Comparison of ENCODE assay signal across 29 cellular contexts in the genomic region with DNA sequence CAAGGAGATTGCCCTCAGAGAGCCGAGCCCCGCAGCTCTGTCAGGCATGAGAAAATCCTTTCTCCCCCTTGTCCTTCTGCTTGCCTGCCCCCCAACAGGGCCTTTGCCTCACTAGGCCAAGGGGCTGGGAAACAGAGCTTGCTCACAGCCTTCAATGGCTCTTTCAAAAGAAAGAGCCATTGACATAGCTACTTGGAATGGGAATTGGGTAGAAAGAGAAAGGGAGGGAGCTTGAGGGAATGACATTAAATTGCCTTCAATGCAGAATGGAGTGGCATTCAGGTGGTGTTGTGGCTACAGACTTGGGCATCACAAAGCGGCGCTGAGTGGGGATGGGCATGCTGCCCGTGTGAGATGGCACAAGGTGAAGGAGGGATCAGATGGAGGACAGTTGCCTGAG. TPM values are rescaled to one million over a fixed set of nuclear protein-coding genes. Genes with fewer than 3 reads are reported as not detected.
DNase-seq lines count a peak whose midpoint lies in the region; ATAC-seq, FAIRE-seq and TF ChIP-seq lines count a peak whose summit lies in the region.
"Had no signal": no experiment of that assay in that cellular context is flagged by ENCODE, and none has a peak within 500 bp of the region (broad histone marks: within the 10 kb centered on the region; RNA-seq: fewer than 3 reads in every experiment).

No MANE protein-coding gene starts in this region.

- WGBS in GM23248 (ENCODE audit: low coverage in 1 of 2, low lambda C conversion rate in 2 of 2, missing lambda C conversion rate in 2 of 2), 2 experiments: 97 to 99% methylated on average over 5 of the region's 5 CpGs

- H3K9me2 ChIP-seq in GM23248 (ENCODE audit: insufficient read depth): no peaks in the 10 kb centered on the region

- H3K4me2 ChIP-seq in astrocyte (ENCODE audit: low read length): no peak overlapping the region
- H3K4me2 ChIP-seq in GM23248 (ENCODE audit: unreplicated experiment): no peak overlapping the region
- H3K4me2 ChIP-seq: KMS-11 had no signal

- H3K36me3 ChIP-seq in astrocyte (ENCODE audit: insufficient read depth, low read length): no peaks in the 10 kb centered on the region
- no peaks in the 10 kb centered on the region for H3K36me3 ChIP-seq in GM23248 (ENCODE audit: low read depth)
- H3K36me3 ChIP-seq: gastroesophageal sphincter, vagina had no signal

- DNase-seq in NCI-H1092 treated with DMSO at 0.1 percent for 48 hours (lab: John Stamatoyannopoulos, UW) (peak; percentile 19), NCI-H1092 (lab: John Stamatoyannopoulos, UW) (no peak), astrocyte (ENCODE audit: low read depth) (no peak), hypothalamus (lab: John Stamatoyannopoulos, UW) (peak in 44 of 51 donors; percentile 5 to 91 (median 68)), putamen (ENCODE audit: low spot score) (peak; percentile 85), GM23248 (no peak)
- DNase-seq in stimulated activated naive B cell treated with anti-CD40 and anti-IgM and Interleukin-4, amounts not matched to agents 10 μg/mL and 1 μg/mL and 100 μg/mL, for 72 hours: no peak
- DNase-seq: activated CD4-positive, alpha-beta memory T cell treated with anti-CD3 and anti-CD28 coated beads for 36 hours; activated CD4-positive, CD25-positive, alpha-beta regulatory T cell treated with anti-CD3 and anti-CD28 coated beads, Interleukin-2, amount 50 U/mL, for 72 hours; activated naive CD4-positive, alpha-beta T cell treated with anti-CD3 and anti-CD28 coated beads, Interleukin-2, amount 50 U/mL, for 16 hours; CD4-positive, alpha-beta T cell; central memory CD4-positive, alpha-beta T cell; DMS 273 treated with DMSO at 0.1 percent for 48 hours; EL; NCI-H1436; NCI-H2081 treated with DMSO at 0.1 percent for 48 hours; NCI-H345; NCI-H774 had no signal

- H3K9me3 ChIP-seq in astrocyte (ENCODE audit: insufficient read depth, low read depth, low read length) (no peaks in the 10 kb centered on the region), GM23248 (ENCODE audit: low read depth) (no peaks in the 10 kb centered on the region)
- H3K9me3 ChIP-seq: ascending aorta, gastroesophageal sphincter, vagina had no signal

- FAIRE-seq in astrocyte (lab: Jason Lieb, UNC): no peak
- FAIRE-seq: GM12891, HTR-8/SVneo had no signal

- H3K27me3 ChIP-seq in astrocyte (ENCODE audit: insufficient read depth, low read length): no peaks in the 10 kb centered on the region
- H3K27me3 ChIP-seq in GM23248 (replicated peaks; ENCODE audit: insufficient read depth): no peaks in the 10 kb centered on the region
- H3K27me3 ChIP-seq: ascending aorta, gastroesophageal sphincter, vagina had no signal

- peaks cover 3% of the 10 kb centered on the region for H3K9me3 Mint-ChIP-seq in astrocyte (ENCODE audit: unreplicated experiment)
- H3K9me3 Mint-ChIP-seq in stimulated activated naive B cell treated with anti-CD40 and anti-IgM and Interleukin-4, amounts not matched to agents 10 μg/mL and 1 μg/mL and 100 μg/mL, for 72 hours: no peaks in the 10 kb centered on the region
- H3K9me3 Mint-ChIP-seq: activated CD4-positive, alpha-beta memory T cell treated with anti-CD3 and anti-CD28 coated beads for 36 hours; activated T-helper 17 cell treated with anti-CD3 and anti-CD28 coated beads, Interleukin-2, amount 50 U/mL, for 72 hours; CD4-positive, alpha-beta T cell; T-helper 1 cell treated with Interleukin-12 subunit alpha and Interleukin-12 subunit beta and Interleukin-4 antibody, amounts not matched to agents 30 μg/mL and 1 μg/mL, for 36 hours had no signal

- peaks cover 6% of the 10 kb centered on the region for H3K4me1 Mint-ChIP-seq in astrocyte (ENCODE audit: low read depth, unreplicated experiment)
- no peaks in the 10 kb centered on the region for H3K4me1 Mint-ChIP-seq in stimulated activated naive B cell treated with anti-CD40 and anti-IgM and Interleukin-4, amounts not matched to agents 10 μg/mL and 1 μg/mL and 100 μg/mL, for 72 hours
- H3K4me1 Mint-ChIP-seq: activated T-helper 17 cell treated with anti-CD3 and anti-CD28 coated beads, Interleukin-2, amount 50 U/mL, for 72 hours had no signal

- no peaks in the 10 kb centered on the region for H3F3A ChIP-seq in GM23248 (ENCODE audit: insufficient read depth)

- peaks cover 10% of the 10 kb centered on the region for H3K4me1 ChIP-seq in astrocyte (ENCODE audit: insufficient read depth, low read length)
- no peaks in the 10 kb centered on the region for H3K4me1 ChIP-seq in GM23248 (ENCODE audit: insufficient read depth)

- no peaks in the 10 kb centered on the region for H3K27me3 Mint-ChIP-seq in astrocyte (ENCODE audit: low read depth, unreplicated experiment)
- H3K27me3 Mint-ChIP-seq in stimulated activated naive B cell treated with anti-CD40 and anti-IgM and Interleukin-4, amounts not matched to agents 10 μg/mL and 1 μg/mL and 100 μg/mL, for 72 hours: no peaks in the 10 kb centered on the region
- H3K27me3 Mint-ChIP-seq: activated CD4-positive, alpha-beta memory T cell treated with anti-CD3 and anti-CD28 coated beads for 36 hours; activated T-helper 17 cell treated with anti-CD3 and anti-CD28 coated beads, Interleukin-2, amount 50 U/mL, for 72 hours; CD4-positive, alpha-beta T cell had no signal

- in situ Hi-C loops in GM23248 (cut with MboI): no loop called here

- TF ChIP-seq CTCF in astrocyte (IDR thresholded peaks at IDR 0.05; ENCODE audit: insufficient read depth, low read depth, low read length): no peak

- H3K4me3 ChIP-seq in astrocyte (ENCODE audit: insufficient read depth, low read depth, low read length) (no peak overlapping the region), GM23248 (no peak overlapping the region)
- H3K4me3 ChIP-seq: ascending aorta, gastroesophageal sphincter, vagina had no signal

- ATAC-seq in HG02588 (IDR thresholded peaks at IDR 0.05; ENCODE audit: unreplicated experiment): no peak
- ATAC-seq in stimulated activated naive B cell treated with anti-CD40 and anti-IgM and Interleukin-4, amounts not matched to agents 10 μg/mL and 1 μg/mL and 100 μg/mL, for 72 hours (replicated peaks): no peak
- ATAC-seq: activated T-helper 17 cell treated with anti-CD3 and anti-CD28 coated beads, Interleukin-2, amount 50 U/mL, for 72 hours; gastroesophageal sphincter; HCT116 had no signal

- H3K4me3 Mint-ChIP-seq in astrocyte (ENCODE audit: unreplicated experiment): no peak overlapping the region
- no peak overlapping the region for H3K4me3 Mint-ChIP-seq in stimulated activated naive B cell treated with anti-CD40 and anti-IgM and Interleukin-4, amounts not matched to agents 10 μg/mL and 1 μg/mL and 100 μg/mL, for 72 hours
- H3K4me3 Mint-ChIP-seq: activated CD4-positive, alpha-beta memory T cell treated with anti-CD3 and anti-CD28 coated beads for 36 hours; activated T-helper 17 cell treated with anti-CD3 and anti-CD28 coated beads, Interleukin-2, amount 50 U/mL, for 72 hours; CD4-positive, alpha-beta T cell; T-helper 1 cell treated with Interleukin-12 subunit alpha and Interleukin-12 subunit beta and Interleukin-4 antibody, amounts not matched to agents 30 μg/mL and 1 μg/mL, for 36 hours had no signal

- H3K79me2 ChIP-seq in astrocyte (ENCODE audit: insufficient read depth, low read length) (no peaks in the 10 kb centered on the region), GM23248 (ENCODE audit: insufficient read depth) (no peaks in the 10 kb centered on the region)

- H3K36me3 Mint-ChIP-seq in astrocyte (ENCODE audit: low read depth, unreplicated experiment): peaks cover 16% of the 10 kb centered on the region
- peaks cover 16 to 31% of the 10 kb centered on the region in 2 donors for H3K36me3 Mint-ChIP-seq in stimulated activated naive B cell treated with anti-CD40 and anti-IgM and Interleukin-4, amounts not matched to agents 10 μg/mL and 1 μg/mL and 100 μg/mL, for 72 hours
- H3K36me3 Mint-ChIP-seq: activated CD4-positive, alpha-beta memory T cell treated with anti-CD3 and anti-CD28 coated beads for 36 hours had no signal

- H2AFZ ChIP-seq in astrocyte (ENCODE audit: low read depth, low read length) (no peak overlapping the region), GM23248 (no peak overlapping the region)

- no peak overlapping the region for H3K9ac ChIP-seq in astrocyte (ENCODE audit: low read length)
- no peak overlapping the region for H3K9ac ChIP-seq in GM23248
- H3K9ac ChIP-seq: KMS-11 had no signal

- H4K20me1 ChIP-seq in astrocyte (ENCODE audit: insufficient read depth, low read length) (no peaks in the 10 kb centered on the region), GM23248 (ENCODE audit: insufficient read depth) (no peaks in the 10 kb centered on the region)

- H3K27ac ChIP-seq in astrocyte (ENCODE audit: low read depth, low read length) (no peak overlapping the region), GM23248 (no peak overlapping the region)
- H3K27ac ChIP-seq: 22Rv1, KMS-11, vagina had no signal

- peak overlapping the region; percentile 50 for H3K27ac Mint-ChIP-seq in astrocyte (ENCODE audit: unreplicated experiment)
- no peak overlapping the region for H3K27ac Mint-ChIP-seq in stimulated activated naive B cell treated with anti-CD40 and anti-IgM and Interleukin-4, amounts not matched to agents 10 μg/mL and 1 μg/mL and 100 μg/mL, for 72 hours
- H3K27ac Mint-ChIP-seq: activated CD4-positive, alpha-beta memory T cell treated with anti-CD3 and anti-CD28 coated beads for 36 hours; activated T-helper 17 cell treated with anti-CD3 and anti-CD28 coated beads, Interleukin-2, amount 50 U/mL, for 72 hours; CD4-positive, alpha-beta T cell; T-helper 1 cell treated with Interleukin-12 subunit alpha and Interleukin-12 subunit beta and Interleukin-4 antibody, amounts not matched to agents 30 μg/mL and 1 μg/mL, for 36 hours had no signal

RNA-seq across cellular contexts. Expression of a gene that starts 13.2 kb away (rescaled TPM):
- total RNA-seq in astrocyte: 22.1 and 22.3 TPM in 2 replicates
- total RNA-seq in GM23248 (2014; rRNA removed; shearing (Covaris generic)): 28.5 and 30.2 TPM in 2 replicates
- 16.2 and 18.3 TPM in 2 replicates for polyA plus RNA-seq in GM23248 (2016; fragmentation: Nextera tagmentation; extraction: Ambion mirVana)

RNA-seq across cellular contexts. Expression of a gene that starts 15.5 kb away (rescaled TPM):
- 52.8 and 58.2 TPM in 2 replicates for total RNA-seq in astrocyte
- total RNA-seq in GM23248 (2014; rRNA removed; shearing (Covaris generic)): 20.4 and 24.4 TPM in 2 replicates
- 24.9 and 30.3 TPM in 2 replicates for polyA plus RNA-seq in GM23248 (2016; fragmentation: Nextera tagmentation; extraction: Ambion mirVana)

RNA-seq across cellular contexts. Expression of a gene that starts 38.6 kb away (rescaled TPM):
- 59.4 and 63.2 TPM in 2 replicates for total RNA-seq in astrocyte
- 29.7 and 32.4 TPM in 2 replicates for total RNA-seq in GM23248 (2014; rRNA removed; shearing (Covaris generic))
- polyA plus RNA-seq in GM23248 (2016; fragmentation: Nextera tagmentation; extraction: Ambion mirVana): 30.5 and 33.1 TPM in 2 replicates

Comparison
In these comparisons a context has a peak if more than half of its experiments do, and no peak if none do; other contexts are left out.
1. DNase-seq: peak in NCI-H1092 treated with DMSO at 0.1 percent for 48 hours (single experiment), hypothalamus (44 of 51) and putamen (single experiment); none in NCI-H1092 (single experiment), astrocyte (single experiment), stimulated activated naive B cell treated with anti-CD40 and anti-IgM and Interleukin-4, amounts not matched to agents 10 μg/mL and 1 μg/mL and 100 μg/mL, for 72 hours (single experiment) and GM23248 (single experiment).